In the genomic region with DNA sequence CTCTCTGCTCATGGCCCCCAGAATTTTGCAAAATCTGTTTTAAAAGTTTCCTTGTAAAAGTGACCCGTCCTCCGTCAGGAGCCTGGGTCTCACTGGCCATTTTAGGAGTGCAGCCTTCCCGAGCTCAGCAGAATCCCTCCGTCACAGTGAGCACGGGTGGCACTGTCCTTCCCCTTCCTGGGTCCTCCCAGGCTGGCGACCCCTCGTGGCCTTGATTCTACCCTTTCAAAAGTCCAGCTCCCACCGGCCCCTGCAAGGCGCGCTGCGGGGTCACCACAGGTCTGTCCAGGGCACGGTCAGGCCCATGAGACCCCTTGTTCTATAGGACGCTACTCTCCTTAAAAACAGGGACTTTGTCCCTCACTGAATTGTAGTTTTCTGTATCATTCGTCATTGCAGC, we compare ENCODE assay signal across 24 cellular contexts.
DNase-seq lines count a peak whose midpoint lies in the region; ATAC-seq and TF ChIP-seq lines count a peak whose summit lies in the region.
"Had no signal": no experiment of that assay in that cellular context is flagged by ENCODE, and none has a peak within 500 bp of the region (broad histone marks: within the 10 kb centered on the region; RNA-seq: fewer than 3 reads in every experiment).

No MANE protein-coding gene starts in this region.

- H3K9me3 ChIP-seq in neuronal stem cell (replicated peaks in 1 of 2; ENCODE audit: control insufficient read depth in 2 of 2, insufficient read depth in 1 of 2, low read depth in 1 of 2, low read length in 2 of 2) (peaks cover 5 to 9% of the 10 kb centered on the region in 2 donors), upper lobe of right lung (no peaks in the 10 kb centered on the region)
- H3K9me3 ChIP-seq: thoracic aorta had no signal

- H3K4me3 ChIP-seq in neuronal stem cell (ENCODE audit: low read length in 2 of 2) (no peak overlapping the region), upper lobe of right lung (no peak overlapping the region), brain microvascular endothelial cell (ENCODE audit: low read depth, low read length) (no peak overlapping the region)
- H3K4me3 ChIP-seq: PC-9, SJCRH30, skin epidermis, thoracic aorta had no signal

- peaks cover 9% of the 10 kb centered on the region for H3K36me3 Mint-ChIP-seq in glutamatergic neuron (ENCODE audit: unreplicated experiment)

- peak; percentile 48 for DNase-seq in activated effector memory CD4-positive, alpha-beta T cell treated with anti-CD3 and anti-CD28 coated beads, Interleukin-2, amount 50 U/mL, for 16 hours
- DNase-seq in activated effector memory CD4-positive, alpha-beta T cell treated with Interleukin-2 at 50 U/mL for 16 hours, result no peak
- no peak for DNase-seq in glutamatergic neuron
- no peak for DNase-seq in neuronal stem cell (ENCODE audit: low spot score)
- DNase-seq in upper lobe of right lung, result peak; percentile 47
- no peak for DNase-seq in GM19238 (ENCODE audit: insufficient read length, low spot score)
- no peak for DNase-seq in brain microvascular endothelial cell
- DNase-seq: 8988T; activated CD4-positive, alpha-beta T cell treated with anti-CD3 and anti-CD28 coated beads for 4 hours; activated T-cell treated with anti-CD3 and anti-CD28 coated beads, Interleukin-2, amount 50 U/mL, for 72 hours; DND-41; effector memory CD4-positive, alpha-beta T cell; mammary epithelial cell; NCI-H1417; NCI-H510A; PC-9; SJCRH30; stimulated activated naive B cell treated with anti-CD40 and anti-IgM and Interleukin-4, amounts not matched to agents 10 μg/mL and 1 μg/mL and 100 μg/mL, for 72 hours had no signal

- H2BK15ac ChIP-seq in neuronal stem cell (ENCODE audit: low read length), result peak overlapping the region; percentile 82

- peak overlapping the region; percentile 31 for H3K27ac Mint-ChIP-seq in glutamatergic neuron (ENCODE audit: unreplicated experiment)
- H3K27ac Mint-ChIP-seq: activated naive CD4-positive, alpha-beta T cell treated with anti-CD3 and anti-CD28 coated beads, Interleukin-2, amount 50 U/mL, for 72 hours; activated T-cell treated with anti-CD3 and anti-CD28 coated beads, Interleukin-2, amount 50 U/mL, for 72 hours; B cell; stimulated activated naive B cell treated with anti-CD40 and anti-IgM and Interleukin-4, amounts not matched to agents 10 μg/mL and 1 μg/mL and 100 μg/mL, for 72 hours had no signal

- no peak overlapping the region for H3K23ac ChIP-seq in neuronal stem cell (ENCODE audit: low read depth, low read length, poor library complexity)

- no peaks in the 10 kb centered on the region for H3K36me3 ChIP-seq in neuronal stem cell (replicated peaks in 1 of 2; ENCODE audit: control insufficient read depth in 2 of 2, insufficient read depth in 2 of 2, low read length in 2 of 2)
- no peaks in the 10 kb centered on the region for H3K36me3 ChIP-seq in upper lobe of right lung
- H3K36me3 ChIP-seq in brain microvascular endothelial cell (replicated peaks), result no peaks in the 10 kb centered on the region
- H3K36me3 ChIP-seq: SJCRH30, thoracic aorta had no signal

- TF ChIP-seq CTCF in glutamatergic neuron (IDR thresholded peaks at IDR 0.05; ENCODE audit: partially characterized antibody, unreplicated experiment) (no peak), upper lobe of right lung (IDR thresholded peaks at IDR 0.05) (no peak), brain microvascular endothelial cell (IDR thresholded peaks at IDR 0.05; ENCODE audit: low read depth, low read length, missing control alignments) (no peak)

- H4K8ac ChIP-seq in neuronal stem cell (ENCODE audit: low read depth, low read length), result no peak overlapping the region

- in situ Hi-C loops in brain microvascular endothelial cell (cut with HindIII; ENCODE audit: low pct_ligation_motif_present, low sequenced_read_pairs), result no loop called here

- WGBS in neuronal stem cell (ENCODE audit: extremely low coverage in 2 of 2, insufficient read length in 2 of 2, insufficient replicate concordance in 1 of 2), 2 donors, result no CpG with 5 or more reads among the region's 14 CpGs

- H2BK5ac ChIP-seq in neuronal stem cell (ENCODE audit: low read length), result no peak overlapping the region

- peak overlapping the region; percentile 13 for H2BK120ac ChIP-seq in neuronal stem cell (ENCODE audit: low read depth, low read length)

- H3K27me3 Mint-ChIP-seq in glutamatergic neuron (ENCODE audit: unreplicated experiment), result peaks cover 27% of the 10 kb centered on the region

- no peak overlapping the region for H3K27ac ChIP-seq in neuronal stem cell (replicated peaks; ENCODE audit: low read length)
- no peak overlapping the region for H3K27ac ChIP-seq in upper lobe of right lung
- H3K27ac ChIP-seq in brain microvascular endothelial cell, result no peak overlapping the region
- H3K27ac ChIP-seq: PC-9, SJCRH30, skin epidermis, thoracic aorta had no signal

- no peak overlapping the region for H2BK12ac ChIP-seq in neuronal stem cell (ENCODE audit: low read length)

- H3K79me1 ChIP-seq in neuronal stem cell (ENCODE audit: low read depth, low read length), result no peaks in the 10 kb centered on the region

- H3K9me3 Mint-ChIP-seq in glutamatergic neuron (ENCODE audit: unreplicated experiment), result peaks cover 28% of the 10 kb centered on the region

- intact Hi-C loops in upper lobe of right lung (cut with DNase I), result no loop called here

- no peak overlapping the region for H3K4me3 Mint-ChIP-seq in glutamatergic neuron (ENCODE audit: unreplicated experiment)
- H3K4me3 Mint-ChIP-seq: activated T-cell treated with anti-CD3 and anti-CD28 coated beads, Interleukin-2, amount 50 U/mL, for 72 hours; B cell; stimulated activated naive B cell treated with anti-CD40 and anti-IgM and Interleukin-4, amounts not matched to agents 10 μg/mL and 1 μg/mL and 100 μg/mL, for 72 hours had no signal

- H3K27me3 ChIP-seq in neuronal stem cell (ENCODE audit: control insufficient read depth in 3 of 3, insufficient read depth in 3 of 3, low read depth in 1 of 3, low read length in 3 of 3) (no peaks in the 10 kb centered on the region), upper lobe of right lung (no peaks in the 10 kb centered on the region), brain microvascular endothelial cell (replicated peaks) (no peaks in the 10 kb centered on the region)
- H3K27me3 ChIP-seq: SJCRH30 had no signal

- peak overlapping the region; percentile 77 for H3K18ac ChIP-seq in neuronal stem cell (ENCODE audit: low read length)

- H2AK5ac ChIP-seq in neuronal stem cell (ENCODE audit: low read depth, low read length), result peak overlapping the region; percentile 62

- no peak overlapping the region for H3K4ac ChIP-seq in neuronal stem cell (ENCODE audit: low read length)

- H3K4me2 ChIP-seq in neuronal stem cell (ENCODE audit: insufficient read depth, low read length, poor library complexity, severe bottlenecking), result no peak overlapping the region
- H3K4me2 ChIP-seq: PC-9 had no signal

- no peak overlapping the region for H3K9ac ChIP-seq in neuronal stem cell (ENCODE audit: low read depth, low read length, poor library complexity)

- H4K91ac ChIP-seq in neuronal stem cell (ENCODE audit: low read depth, low read length, poor library complexity), result no peak overlapping the region

- H3K14ac ChIP-seq in neuronal stem cell (ENCODE audit: low read length), result no peak overlapping the region

- peaks cover 35 to 54% of the 10 kb centered on the region in 2 donors for H3K4me1 ChIP-seq in neuronal stem cell (ENCODE audit: control insufficient read depth in 2 of 2, insufficient read depth in 1 of 2, low read depth in 1 of 2, low read length in 2 of 2)
- H3K4me1 ChIP-seq in upper lobe of right lung, result peaks cover 6% of the 10 kb centered on the region

- peak overlapping the region; percentile 31 for H2AFZ ChIP-seq in neuronal stem cell (ENCODE audit: low read length)
- H2AFZ ChIP-seq: PC-9 had no signal

- ATAC-seq in upper lobe of right lung (no peak), HG02938 (IDR thresholded peaks at IDR 0.05; ENCODE audit: unreplicated experiment) (no peak)
- ATAC-seq: activated naive CD4-positive, alpha-beta T cell treated with anti-CD3 and anti-CD28 coated beads, Interleukin-2, amount 50 U/mL, for 72 hours; activated T-cell treated with anti-CD3 and anti-CD28 coated beads, Interleukin-2, amount 50 U/mL, for 72 hours; esophagus mucosa; stimulated activated naive B cell treated with anti-CD40 and anti-IgM and Interleukin-4, amounts not matched to agents 10 μg/mL and 1 μg/mL and 100 μg/mL, for 72 hours had no signal

- H3K4me1 Mint-ChIP-seq in glutamatergic neuron (ENCODE audit: low read depth, unreplicated experiment), result peaks cover 47% of the 10 kb centered on the region

Comparison
In these comparisons a context has a peak if more than half of its experiments do, and no peak if none do; other contexts are left out.
1. DNase-seq: peak in activated effector memory CD4-positive, alpha-beta T cell treated with anti-CD3 and anti-CD28 coated beads, Interleukin-2, amount 50 U/mL, for 16 hours (single experiment) and upper lobe of right lung (single experiment); none in activated effector memory CD4-positive, alpha-beta T cell treated with Interleukin-2 at 50 U/mL for 16 hours (single experiment), glutamatergic neuron (single experiment), neuronal stem cell (single experiment), GM19238 (single experiment) and brain microvascular endothelial cell (single experiment).